4 cellular contexts compared by ENCODE assay signal in genomic region chr13:40363653-40364052, GRCh38.
"Had no signal": no experiment of that assay in that cellular context is flagged by ENCODE, and none has a peak within 500 bp of the region (broad histone marks: within the 10 kb centered on the region; RNA-seq: fewer than 3 reads in every experiment).

No MANE protein-coding gene starts in this region.

- H3K4me1 Mint-ChIP-seq: H9 had no signal

- H3K4me3 Mint-ChIP-seq: GM23338, H9 had no signal

- DNase-seq: H9, HCEC 1CT, IMR-90 had no signal

- H3K27ac Mint-ChIP-seq: GM23338, H9 had no signal

- ATAC-seq: GM23338 had no signal

- H3K9me3 Mint-ChIP-seq: GM23338 had no signal
